30 cellular contexts compared by ENCODE assay signal in the genomic region with DNA sequence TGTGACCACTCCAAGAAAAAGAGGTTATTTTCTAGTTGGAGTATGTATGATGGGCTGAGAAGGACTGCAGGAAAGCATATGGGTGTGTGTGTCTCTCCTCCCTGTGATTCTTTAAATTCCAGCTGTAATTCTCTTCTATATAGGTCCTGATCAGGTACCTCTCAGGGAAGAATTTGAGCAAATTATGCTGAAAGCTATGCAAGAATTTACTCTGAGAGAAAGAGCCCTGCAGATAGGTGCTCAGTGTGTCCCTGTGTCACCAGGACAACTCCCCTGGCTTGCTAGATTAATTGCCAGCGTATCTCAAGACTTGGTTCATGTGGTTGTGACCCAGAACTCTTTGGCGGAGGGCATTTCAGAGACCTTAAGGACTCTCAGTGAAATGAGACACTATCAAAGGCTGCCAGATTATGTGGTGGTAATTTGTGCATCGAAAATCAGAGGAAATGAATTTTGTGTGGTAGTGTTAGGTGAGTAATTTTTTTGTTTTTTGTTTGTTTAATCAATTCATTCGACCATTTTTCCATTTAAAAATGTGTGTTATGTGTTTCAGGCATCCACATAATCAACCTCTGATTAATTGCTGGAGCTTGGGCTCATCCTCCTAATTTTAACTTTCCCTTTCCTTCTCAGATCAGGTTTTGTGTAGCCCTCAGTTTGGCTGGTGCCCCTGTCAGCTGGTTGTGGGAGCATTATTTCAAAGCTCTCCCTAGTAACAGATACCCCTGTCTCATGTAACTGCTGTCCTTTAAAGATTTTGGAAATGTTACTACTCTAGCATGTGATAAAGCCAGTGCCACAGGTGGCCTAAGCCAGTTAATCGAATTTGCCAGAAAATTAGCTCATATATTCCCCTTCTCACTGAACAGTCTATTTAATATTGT.
"Had no signal": no experiment of that assay in that cellular context is flagged by ENCODE, and none has a peak within 500 bp of the region (broad histone marks: within the 10 kb centered on the region; RNA-seq: fewer than 3 reads in every experiment).

No MANE protein-coding gene starts in this region.

- H3K4me3 Mint-ChIP-seq: activated CD4-positive, alpha-beta memory T cell treated with anti-CD3 and anti-CD28 coated beads for 36 hours; activated CD4-positive, alpha-beta T cell treated with anti-CD3 and anti-CD28 coated beads, Interleukin-2, amount 10 ng/mL, durations not matched to agents 24 days and 14 days; activated naive CD4-positive, alpha-beta T cell treated with anti-CD3 and anti-CD28 coated beads for 36 hours; activated naive CD8-positive, alpha-beta T cell treated with anti-CD3 and anti-CD28 coated beads for 36 hours; activated T-helper 1 cell treated with anti-CD3 and anti-CD28 coated beads, Interleukin-12 subunit alpha, Interleukin-12 subunit beta, Interleukin-2, Interleukin-4 antibody, amounts not matched to agents 30 ng/mL and 10 ng/mL and 1 ng/mL, durations not matched to agents 14 hours and 24 hours and 36 hours; effector memory CD8-positive, alpha-beta T cell; immature natural killer cell; T-helper 17 cell had no signal

- H3K27ac Mint-ChIP-seq: activated CD4-positive, alpha-beta memory T cell treated with anti-CD3 and anti-CD28 coated beads for 36 hours; activated CD4-positive, alpha-beta T cell treated with anti-CD3 and anti-CD28 coated beads, Interleukin-2, amount 10 ng/mL, durations not matched to agents 24 days and 14 days; activated naive CD4-positive, alpha-beta T cell treated with anti-CD3 and anti-CD28 coated beads for 36 hours; activated naive CD8-positive, alpha-beta T cell treated with anti-CD3 and anti-CD28 coated beads for 36 hours; activated T-helper 1 cell treated with anti-CD3 and anti-CD28 coated beads, Interleukin-12 subunit alpha, Interleukin-12 subunit beta, Interleukin-2, Interleukin-4 antibody, amounts not matched to agents 30 ng/mL and 10 ng/mL and 1 ng/mL, durations not matched to agents 14 hours and 24 hours and 36 hours; effector memory CD8-positive, alpha-beta T cell; immature natural killer cell; T-helper 17 cell had no signal

- H3K4me3 ChIP-seq: adrenal gland, body of pancreas, lower lobe of right lung, mucosa of descending colon, tibial nerve had no signal

- H3K27ac ChIP-seq: adrenal gland, body of pancreas, lower lobe of right lung, parathyroid adenoma, tibial nerve, WERI-Rb-1 had no signal

- H3K9me3 ChIP-seq: adrenal gland, body of pancreas, lower lobe of right lung, mucosa of descending colon, tibial nerve had no signal

- H3K36me3 Mint-ChIP-seq: activated CD4-positive, alpha-beta memory T cell treated with anti-CD3 and anti-CD28 coated beads for 36 hours; activated naive CD8-positive, alpha-beta T cell treated with anti-CD3 and anti-CD28 coated beads for 36 hours; immature natural killer cell had no signal

- H3K4me1 ChIP-seq: adrenal gland, body of pancreas, lower lobe of right lung, parathyroid adenoma, tibial nerve had no signal

- H3K36me3 ChIP-seq: adrenal gland, lower lobe of right lung, tibial nerve, WERI-Rb-1 had no signal

- DNase-seq: activated CD4-positive, alpha-beta memory T cell treated with anti-CD3 and anti-CD28 coated beads for 36 hours; activated CD4-positive, alpha-beta T cell treated with anti-CD3 and anti-CD28 coated beads, Interleukin-2, amount 10 ng/mL, durations not matched to agents 24 days and 14 days; activated CD8-positive, alpha-beta memory T cell treated with anti-CD3 and anti-CD28 coated beads, Interleukin-2, amount 50 U/mL, for 4 hours; activated effector memory CD4-positive, alpha-beta T cell treated with anti-CD3 and anti-CD28 coated beads, Interleukin-2, amount 50 U/mL, for 16 hours; activated naive CD4-positive, alpha-beta T cell treated with anti-CD3 and anti-CD28 coated beads for 36 hours; activated naive CD8-positive, alpha-beta T cell treated with anti-CD3 and anti-CD28 coated beads for 36 hours; activated T-cell treated with anti-CD3 and anti-CD28 coated beads, Interleukin-2, amount 50 U/mL, for 1 hour; adrenal gland; aorta; body of pancreas; dermis blood vessel endothelial cell; effector memory CD8-positive, alpha-beta T cell; erythroblast; head of caudate nucleus; hippocampal formation; immature natural killer cell; kidney; lower lobe of right lung; mesenchymal stem cell; mucosa of descending colon; occipital lobe; right cardiac atrium; stimulated activated CD4-positive, alpha-beta T cell treated with anti-CD3 and anti-CD28 coated beads, Interleukin-2, amount 100 ng/mL, for 48 hours; stimulated activated naive CD4-positive, alpha-beta T cell treated with Interleukin-2 at 50 U/mL for 16 hours; T-helper 17 cell; T1000; WERI-Rb-1 had no signal

- H3K27me3 ChIP-seq: adrenal gland, body of pancreas, tibial nerve had no signal

- H3K9me3 Mint-ChIP-seq: activated CD4-positive, alpha-beta memory T cell treated with anti-CD3 and anti-CD28 coated beads for 36 hours; activated CD4-positive, alpha-beta T cell treated with anti-CD3 and anti-CD28 coated beads, Interleukin-2, amount 10 ng/mL, durations not matched to agents 24 days and 14 days; activated naive CD4-positive, alpha-beta T cell treated with anti-CD3 and anti-CD28 coated beads for 36 hours; activated naive CD8-positive, alpha-beta T cell treated with anti-CD3 and anti-CD28 coated beads for 36 hours; activated T-helper 1 cell treated with anti-CD3 and anti-CD28 coated beads, Interleukin-12 subunit alpha, Interleukin-12 subunit beta, Interleukin-2, Interleukin-4 antibody, amounts not matched to agents 30 ng/mL and 10 ng/mL and 1 ng/mL, durations not matched to agents 14 hours and 24 hours and 36 hours; effector memory CD8-positive, alpha-beta T cell; immature natural killer cell had no signal

- H3K4me1 Mint-ChIP-seq: activated CD4-positive, alpha-beta T cell treated with anti-CD3 and anti-CD28 coated beads, Interleukin-2, amount 10 ng/mL, durations not matched to agents 24 days and 14 days; activated naive CD8-positive, alpha-beta T cell treated with anti-CD3 and anti-CD28 coated beads for 36 hours; immature natural killer cell; T-helper 17 cell had no signal

- H3K9ac ChIP-seq: parathyroid adenoma had no signal
